ENCODE assay signal across 24 cellular contexts in genomic region chr7:55260171-55260570, GRCh38.
"Had no signal": no experiment of that assay in that cellular context is flagged by ENCODE, and none has a peak within 500 bp of the region (broad histone marks: within the 10 kb centered on the region; RNA-seq: fewer than 3 reads in every experiment).

No MANE protein-coding gene starts in this region.

- ATAC-seq: K562, T-cell had no signal

- H3K36me3 ChIP-seq: Peyer's patch had no signal

- H3K27ac Mint-ChIP-seq: activated B cell treated with CpG ODN at 0.5 μM for 24 hours; activated CD4-positive, alpha-beta T cell treated with anti-CD3 and anti-CD28 coated beads, Interleukin-2, amount 10 ng/mL, durations not matched to agents 24 days and 14 days; activated naive CD4-positive, alpha-beta T cell treated with anti-CD3 and anti-CD28 coated beads for 36 hours; activated naive CD8-positive, alpha-beta T cell; activated T-helper 1 cell treated with anti-CD3 and anti-CD28 coated beads, Interleukin-12 subunit alpha, Interleukin-12 subunit beta, Interleukin-2, Interleukin-4 antibody, amounts not matched to agents 30 ng/mL and 10 ng/mL and 1 ng/mL, durations not matched to agents 14 hours and 24 hours and 36 hours; T-cell had no signal

- H3K9me3 Mint-ChIP-seq: activated B cell treated with CpG ODN at 0.5 μM for 24 hours; activated CD4-positive, alpha-beta T cell treated with anti-CD3 and anti-CD28 coated beads, Interleukin-2, amount 10 ng/mL, durations not matched to agents 24 days and 14 days; activated naive CD4-positive, alpha-beta T cell treated with anti-CD3 and anti-CD28 coated beads for 36 hours; activated T-helper 1 cell treated with anti-CD3 and anti-CD28 coated beads, Interleukin-12 subunit alpha, Interleukin-12 subunit beta, Interleukin-2, Interleukin-4 antibody, amounts not matched to agents 30 ng/mL and 10 ng/mL and 1 ng/mL, durations not matched to agents 14 hours and 24 hours and 36 hours; T-cell had no signal

- H3K27ac ChIP-seq: Peyer's patch had no signal

- H3K9me3 ChIP-seq: Peyer's patch had no signal

- H3K36me3 Mint-ChIP-seq: activated naive CD8-positive, alpha-beta T cell; T-cell had no signal

- H3K4me3 Mint-ChIP-seq: activated B cell treated with CpG ODN at 0.5 μM for 24 hours; activated CD4-positive, alpha-beta T cell treated with anti-CD3 and anti-CD28 coated beads, Interleukin-2, amount 10 ng/mL, durations not matched to agents 24 days and 14 days; activated naive CD4-positive, alpha-beta T cell treated with anti-CD3 and anti-CD28 coated beads for 36 hours; activated naive CD8-positive, alpha-beta T cell; activated T-helper 1 cell treated with anti-CD3 and anti-CD28 coated beads, Interleukin-12 subunit alpha, Interleukin-12 subunit beta, Interleukin-2, Interleukin-4 antibody, amounts not matched to agents 30 ng/mL and 10 ng/mL and 1 ng/mL, durations not matched to agents 14 hours and 24 hours and 36 hours; T-cell had no signal

- DNase-seq: activated B cell treated with CpG ODN at 0.5 μM for 24 hours; activated CD4-positive, alpha-beta T cell treated with anti-CD3 and anti-CD28 coated beads for 1 hour; activated CD4-positive, alpha-beta T cell treated with anti-CD3 and anti-CD28 coated beads, Interleukin-2, amount 10 ng/mL, durations not matched to agents 24 days and 14 days; activated CD4-positive, alpha-beta T cell treated with anti-CD3 and anti-CD28 coated beads, Interleukin-2, amount 50 U/mL, for 48 hours; activated gamma-delta T cell; activated naive CD4-positive, alpha-beta T cell treated with anti-CD3 and anti-CD28 coated beads for 36 hours; activated T-cell treated with anti-CD3 and anti-CD28 coated beads, Interleukin-2, amount 50 U/mL, for 1 hour; caudate nucleus; Karpas-422; MM.1S; NCI-H1105 treated with DMSO at 0.1 percent for 48 hours; NCI-H1436 treated with DMSO at 0.1 percent for 48 hours; NCI-H187; NCI-H2081; NCI-H510A treated with DMSO at 0.1 percent for 48 hours; NCI-H69; Peyer's patch; SIG-M5; T-cell; T-helper 2 cell; T1000 had no signal

- H3K4me3 ChIP-seq: K562, Peyer's patch had no signal

- H3K27me3 ChIP-seq: Peyer's patch had no signal
